34 cellular contexts compared by ENCODE assay signal in the genomic region with DNA sequence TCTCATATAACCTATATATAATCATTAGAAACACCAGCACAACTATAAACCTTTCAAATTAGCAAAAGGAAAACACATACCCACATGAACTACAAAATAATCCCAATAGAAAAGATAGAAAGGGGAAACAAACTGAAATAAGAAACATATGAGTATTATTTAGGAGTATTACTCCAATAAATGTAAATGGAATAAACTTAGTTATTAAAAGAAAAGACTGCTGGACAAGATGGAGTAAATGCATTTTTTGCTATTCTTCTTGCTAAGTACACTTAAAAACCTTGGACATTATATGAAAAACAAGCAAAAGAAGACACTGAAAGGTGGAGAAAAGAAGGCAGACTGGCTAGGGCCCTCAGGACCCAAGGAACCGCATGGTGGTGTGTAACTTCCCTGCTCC.
"Had no signal": no experiment of that assay in that cellular context is flagged by ENCODE, and none has a peak within 500 bp of the region (broad histone marks: within the 10 kb centered on the region; RNA-seq: fewer than 3 reads in every experiment).

No MANE protein-coding gene starts in this region.

- H3K27me3 ChIP-seq: MG63 had no signal

- H3K4me3 ChIP-seq: MG63 had no signal

- DNase-seq: Karpas-422, Kasumi-1, MG63, MM.1S, NCI-H1048, NCI-H1092, NCI-H1092 treated with DMSO at 0.1 percent for 48 hours, NCI-H1105, NCI-H1105 treated with DMSO at 0.1 percent for 48 hours, NCI-H1417, NCI-H1417 treated with DMSO at 0.1 percent for 48 hours, NCI-H1436, NCI-H1436 treated with DMSO at 0.1 percent for 48 hours, NCI-H146, NCI-H1694, NCI-H1694 treated with DMSO at 0.1 percent for 48 hours, NCI-H187, NCI-H187 treated with DMSO at 0.1 percent for 48 hours, NCI-H1930, NCI-H2029, NCI-H2029 treated with DMSO at 0.1 percent for 48 hours, NCI-H2081, NCI-H2081 treated with DMSO at 0.1 percent for 48 hours, NCI-H2107, NCI-H2171, NCI-H2171 treated with DMSO at 0.1 percent for 48 hours, NCI-H2227 treated with DMSO at 0.1 percent for 48 hours, NCI-H226, NCI-H345, NCI-H446, NCI-H446 treated with DMSO at 0.1 percent for 48 hours, NCI-H510A, NCI-H510A treated with DMSO at 0.1 percent for 48 hours, NCI-H524 had no signal
